Comparison of ENCODE assay signal across 1 cellular context in the genomic region with DNA sequence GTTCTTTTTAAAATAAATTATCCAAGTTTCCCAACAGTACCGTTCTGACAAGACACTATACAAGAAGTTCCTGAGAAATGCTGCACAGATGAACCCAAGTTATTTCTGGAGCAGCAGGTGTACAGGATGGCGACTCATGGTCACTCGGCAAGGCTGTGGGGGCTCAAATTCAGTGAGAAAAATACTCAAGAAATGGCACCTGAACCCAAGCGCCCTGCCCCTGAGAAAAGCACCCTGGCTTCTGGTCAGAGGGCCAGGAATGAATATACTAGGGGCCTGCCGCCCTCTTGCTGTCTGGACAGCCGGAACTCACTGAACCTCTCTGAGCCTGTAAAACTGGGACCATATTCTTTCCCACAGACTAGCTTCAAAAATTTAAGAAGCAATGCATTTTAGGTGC.
TF ChIP-seq lines count a peak whose summit lies in the region.

No MANE protein-coding gene starts in this region.

TF ChIP-seq in GM12878, 131 proteins besides CTCF, POLR2A, EP300 and RAD21 (continued from another document):
- TF ChIP-seq, protein P1, sequence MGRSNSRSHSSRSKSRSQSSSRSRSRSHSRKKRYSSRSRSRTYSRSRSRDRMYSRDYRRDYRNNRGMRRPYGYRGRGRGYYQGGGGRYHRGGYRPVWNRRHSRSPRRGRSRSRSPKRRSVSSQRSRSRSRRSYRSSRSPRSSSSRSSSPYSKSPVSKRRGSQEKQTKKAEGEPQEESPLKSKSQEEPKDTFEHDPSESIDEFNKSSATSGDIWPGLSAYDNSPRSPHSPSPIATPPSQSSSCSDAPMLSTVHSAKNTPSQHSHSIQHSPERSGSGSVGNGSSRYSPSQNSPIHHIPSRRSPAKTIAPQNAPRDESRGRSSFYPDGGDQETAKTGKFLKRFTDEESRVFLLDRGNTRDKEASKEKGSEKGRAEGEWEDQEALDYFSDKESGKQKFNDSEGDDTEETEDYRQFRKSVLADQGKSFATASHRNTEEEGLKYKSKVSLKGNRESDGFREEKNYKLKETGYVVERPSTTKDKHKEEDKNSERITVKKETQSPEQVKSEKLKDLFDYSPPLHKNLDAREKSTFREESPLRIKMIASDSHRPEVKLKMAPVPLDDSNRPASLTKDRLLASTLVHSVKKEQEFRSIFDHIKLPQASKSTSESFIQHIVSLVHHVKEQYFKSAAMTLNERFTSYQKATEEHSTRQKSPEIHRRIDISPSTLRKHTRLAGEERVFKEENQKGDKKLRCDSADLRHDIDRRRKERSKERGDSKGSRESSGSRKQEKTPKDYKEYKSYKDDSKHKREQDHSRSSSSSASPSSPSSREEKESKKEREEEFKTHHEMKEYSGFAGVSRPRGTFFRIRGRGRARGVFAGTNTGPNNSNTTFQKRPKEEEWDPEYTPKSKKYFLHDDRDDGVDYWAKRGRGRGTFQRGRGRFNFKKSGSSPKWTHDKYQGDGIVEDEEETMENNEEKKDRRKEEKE (IDR thresholded peaks at IDR 0.05), result no peak
- TF ChIP-seq TCF12 (IDR thresholded peaks at IDR 0.05; ENCODE audit: low read depth, low read length) (0 out of 2 replicates have a peak, but pooled peaks have one; percentile 13), YY1 (IDR thresholded peaks at IDR 0.05; ENCODE audit: low read depth, low read length) (0 out of 2 replicates have a peak, but pooled peaks have one; percentile 13)
